In genomic region chr2:188610050-188610444, GRCh38 we compare ENCODE assay signal across 1 cellular context.
TF ChIP-seq lines count a peak whose summit lies in the region.

No MANE protein-coding gene starts in this region.

TF ChIP-seq in IMR-90, 13 proteins besides CTCF, POLR2A, EP300 and RAD21:
- TF ChIP-seq SMC3 (IDR thresholded peaks at IDR 0.05; ENCODE audit: low read depth, low read length): no peak
- no peak for TF ChIP-seq USF2 (IDR thresholded peaks at IDR 0.05; ENCODE audit: low read depth, low read length)
- no peak for TF ChIP-seq ELK1 (IDR thresholded peaks at IDR 0.05; ENCODE audit: borderline replicate concordance, low read depth, low read length)
- no peak for TF ChIP-seq MAFK (IDR thresholded peaks at IDR 0.05; ENCODE audit: low read depth, low read length)
- no peak for TF ChIP-seq RFX5 (IDR thresholded peaks at IDR 0.05; ENCODE audit: low read depth, low read length)
